8 cellular contexts compared by ENCODE assay signal in genomic region chr4:140049924-140050681, GRCh38.
A peak's percentile ranks its signal among the peaks of the same experiment; 100 is the strongest.
DNase-seq lines count a peak whose midpoint lies in the region; ATAC-seq and TF ChIP-seq lines count a peak whose summit lies in the region.

No MANE protein-coding gene starts in this region.

- POLR2A ChIA-PET in activated CD4-positive, alpha-beta memory T cell treated with anti-CD3 and anti-CD28 coated beads for 36 hours (lab: Charles Lee): no interaction called here
- POLR2A ChIA-PET in activated CD4-positive, alpha-beta memory T cell treated with anti-CD3 and anti-CD28 coated beads, Interleukin-2, amount 10 ng/mL, durations not matched to agents 7 days and 5 days (lab: Charles Lee): interaction anchor here (1.2 to 1.6 kb wide), 2 partner anchors 20 to 104 kb away, joined by 3 to 4 read pairs; partner anchors contain the start of gene MAML3

- H3K36me3 ChIP-seq in tibial artery: no peaks in the 10 kb centered on the region

- no peaks in the 10 kb centered on the region for H3K36me3 Mint-ChIP-seq in activated CD4-positive, alpha-beta memory T cell treated with anti-CD3 and anti-CD28 coated beads for 36 hours
- H3K36me3 Mint-ChIP-seq in activated CD4-positive, alpha-beta memory T cell treated with anti-CD3 and anti-CD28 coated beads, Interleukin-2, amount 10 ng/mL, durations not matched to agents 7 days and 5 days (ENCODE audit: low read depth): no peaks in the 10 kb centered on the region

- intact Hi-C loops in activated CD4-positive, alpha-beta memory T cell treated with anti-CD3 and anti-CD28 coated beads for 36 hours (cut with micrococcal nuclease): loop anchor here (1.0 to 10.0 kb wide), 4 partner anchors 21 to 316 kb away; no protein-coding TSS in a partner anchor
- intact Hi-C loops in tibial artery (cut with DNase I; ENCODE audit: low total_unique reads): loop anchor here (10.0 kb wide), 1 partner anchor 315 kb away; no protein-coding TSS in a partner anchor

- peak overlapping the region; percentile 8 for H3K4me3 Mint-ChIP-seq in activated CD4-positive, alpha-beta memory T cell treated with anti-CD3 and anti-CD28 coated beads for 36 hours
- H3K4me3 Mint-ChIP-seq in activated CD4-positive, alpha-beta memory T cell treated with anti-CD3 and anti-CD28 coated beads, Interleukin-2, amount 10 ng/mL, durations not matched to agents 7 days and 5 days: no peak overlapping the region

- no peak for TF ChIP-seq CTCF in tibial artery (IDR thresholded peaks at IDR 0.05)

- peaks cover 0 to 45% (median 28%) of the 10 kb centered on the region in 4 donors for H3K4me1 ChIP-seq in tibial artery

- peaks cover 36% of the 10 kb centered on the region for H3K27me3 Mint-ChIP-seq in activated CD4-positive, alpha-beta memory T cell treated with anti-CD3 and anti-CD28 coated beads for 36 hours
- H3K27me3 Mint-ChIP-seq in activated CD4-positive, alpha-beta memory T cell treated with anti-CD3 and anti-CD28 coated beads, Interleukin-2, amount 10 ng/mL, durations not matched to agents 7 days and 5 days: peaks cover 50% of the 10 kb centered on the region

- DNase-seq in activated CD4-positive, alpha-beta memory T cell treated with anti-CD3 and anti-CD28 coated beads for 36 hours: peak; percentile 19
- no peak for DNase-seq in activated CD4-positive, alpha-beta memory T cell treated with anti-CD3 and anti-CD28 coated beads, Interleukin-2, amount 10 ng/mL, durations not matched to agents 7 days and 5 days
- DNase-seq in NCI-H1930 (lab: John Stamatoyannopoulos, UW) (peak; percentile 47 to 71), iPS-NIHi7 (ENCODE audit: extremely low spot score) (peak; percentile 67), tibial artery (no peak)
- DNase-seq in activated T-cell treated with anti-CD3 and anti-CD28 coated beads, Interleukin-2, amount 50 U/mL, for 48 hours: peak; percentile 44 to 46

- H3K27ac Mint-ChIP-seq in activated CD4-positive, alpha-beta memory T cell treated with anti-CD3 and anti-CD28 coated beads for 36 hours: no peak overlapping the region
- no peak overlapping the region for H3K27ac Mint-ChIP-seq in activated CD4-positive, alpha-beta memory T cell treated with anti-CD3 and anti-CD28 coated beads, Interleukin-2, amount 10 ng/mL, durations not matched to agents 7 days and 5 days

- CTCF ChIA-PET in activated CD4-positive, alpha-beta memory T cell treated with anti-CD3 and anti-CD28 coated beads for 36 hours (lab: Charles Lee): interaction anchor here (0.6 to 1.9 kb wide), 6 partner anchors 20 to 204 kb away, joined by 3 to 7 read pairs (median 3); no protein-coding TSS in a partner anchor
- CTCF ChIA-PET in activated CD4-positive, alpha-beta memory T cell treated with anti-CD3 and anti-CD28 coated beads, Interleukin-2, amount 10 ng/mL, durations not matched to agents 7 days and 5 days (lab: Charles Lee): interaction anchor here (0.5 to 1.7 kb wide), 10 partner anchors 10 to 394 kb away, joined by 3 to 7 read pairs (median 3); no protein-coding TSS in a partner anchor

- H3K9me3 Mint-ChIP-seq in activated CD4-positive, alpha-beta memory T cell treated with anti-CD3 and anti-CD28 coated beads for 36 hours: no peaks in the 10 kb centered on the region
- no peaks in the 10 kb centered on the region for H3K9me3 Mint-ChIP-seq in activated CD4-positive, alpha-beta memory T cell treated with anti-CD3 and anti-CD28 coated beads, Interleukin-2, amount 10 ng/mL, durations not matched to agents 7 days and 5 days

- peaks cover 24% of the 10 kb centered on the region for H3K4me1 Mint-ChIP-seq in activated CD4-positive, alpha-beta memory T cell treated with anti-CD3 and anti-CD28 coated beads for 36 hours (ENCODE audit: low read depth)
- H3K4me1 Mint-ChIP-seq in activated CD4-positive, alpha-beta memory T cell treated with anti-CD3 and anti-CD28 coated beads, Interleukin-2, amount 10 ng/mL, durations not matched to agents 7 days and 5 days: peaks cover 39% of the 10 kb centered on the region

- no peaks in the 10 kb centered on the region for H3K9me3 ChIP-seq in tibial artery

- no peaks in the 10 kb centered on the region for H3K27me3 ChIP-seq in tibial artery

- H3K4me3 ChIP-seq in tibial artery: peak overlapping the region; percentile 42 to 48

- ATAC-seq in GM21423 (IDR thresholded peaks at IDR 0.05; ENCODE audit: unreplicated experiment) (no peak), HG03175 (IDR thresholded peaks at IDR 0.05; ENCODE audit: unreplicated experiment) (no peak)

- peak overlapping the region; percentile 71 for H3K27ac ChIP-seq in tibial artery

Comparison
In these comparisons a context has a peak if more than half of its experiments do, and no peak if none do; other contexts are left out.
1. DNase-seq: peak in activated CD4-positive, alpha-beta memory T cell treated with anti-CD3 and anti-CD28 coated beads for 36 hours (single experiment), NCI-H1930 (2 of 2), activated T-cell treated with anti-CD3 and anti-CD28 coated beads, Interleukin-2, amount 50 U/mL, for 48 hours (2 of 2) and iPS-NIHi7 (single experiment); none in activated CD4-positive, alpha-beta memory T cell treated with anti-CD3 and anti-CD28 coated beads, Interleukin-2, amount 10 ng/mL, durations not matched to agents 7 days and 5 days (single experiment) and tibial artery (0 of 2).